Comparison of ENCODE assay signal across 13 cellular contexts in the genomic region with DNA sequence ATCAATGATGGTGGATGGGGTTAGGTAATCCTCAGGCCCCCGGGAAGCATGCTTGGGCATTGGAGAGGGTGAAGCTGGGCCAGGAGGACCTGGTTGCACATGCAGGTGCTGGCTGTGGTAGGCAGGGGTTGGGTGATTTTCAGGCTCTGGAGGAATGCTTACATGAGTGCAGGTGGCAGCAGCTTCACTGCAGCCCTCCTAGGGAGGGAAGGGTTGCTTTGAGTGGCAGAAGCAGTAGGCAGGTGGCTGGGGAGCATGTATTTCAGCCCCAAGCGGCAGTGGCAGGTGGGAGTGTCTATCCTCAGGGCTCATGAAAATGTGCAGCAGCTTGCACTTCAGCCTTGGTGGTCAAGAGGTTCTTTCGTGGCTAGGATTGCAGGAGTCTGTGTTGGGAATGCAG.
"Had no signal": no experiment of that assay in that cellular context is flagged by ENCODE, and none has a peak within 500 bp of the region (broad histone marks: within the 10 kb centered on the region; RNA-seq: fewer than 3 reads in every experiment).

No MANE protein-coding gene starts in this region.

- H3K4me3 ChIP-seq: hepatocyte, left ventricle myocardium inferior, pancreas, transverse colon had no signal

- H3K4me1 Mint-ChIP-seq: endodermal cell had no signal

- H3K27ac Mint-ChIP-seq: activated naive CD4-positive, alpha-beta T cell treated with anti-CD3 and anti-CD28 coated beads, Interleukin-2, amount 50 U/mL, for 24 hours; endodermal cell; T-helper 2 cell treated with Interferon-gamma antibody and Interleukin-4, amounts not matched to agents 5 μg/mL and 100 μg/mL, for 36 hours had no signal

- H3K27me3 ChIP-seq: brain microvascular endothelial cell, hepatocyte, pancreas, transverse colon had no signal

- H3K79me2 ChIP-seq: hepatocyte had no signal

- H3K4me2 ChIP-seq: hepatocyte had no signal

- H3K4me3 Mint-ChIP-seq: activated naive CD4-positive, alpha-beta T cell treated with anti-CD3 and anti-CD28 coated beads, Interleukin-2, amount 50 U/mL, for 24 hours; endodermal cell; T-helper 2 cell treated with Interferon-gamma antibody and Interleukin-4, amounts not matched to agents 5 μg/mL and 100 μg/mL, for 36 hours had no signal

- H3K27ac ChIP-seq: brain microvascular endothelial cell, hepatocyte, left ventricle myocardium inferior, pancreas, transverse colon had no signal

- ATAC-seq: pancreas had no signal

- DNase-seq: activated CD4-positive, CD25-positive, alpha-beta regulatory T cell treated with anti-CD3 and anti-CD28 coated beads, Interleukin-2, amount 50 U/mL, for 72 hours; brain microvascular endothelial cell; cerebellar nuclear complex; endodermal cell; erythroblast; kidney; left ventricle myocardium inferior; stimulated activated CD4-positive, alpha-beta T cell treated with anti-CD3 and anti-CD28 coated beads, Interleukin-4, amount 100 ng/mL, for 4 hours; transverse colon had no signal

- H2AFZ ChIP-seq: hepatocyte had no signal

- H3K36me3 Mint-ChIP-seq: activated naive CD4-positive, alpha-beta T cell treated with anti-CD3 and anti-CD28 coated beads, Interleukin-2, amount 50 U/mL, for 24 hours had no signal
